Comparison of ENCODE assay signal across 8 cellular contexts in the genomic region with DNA sequence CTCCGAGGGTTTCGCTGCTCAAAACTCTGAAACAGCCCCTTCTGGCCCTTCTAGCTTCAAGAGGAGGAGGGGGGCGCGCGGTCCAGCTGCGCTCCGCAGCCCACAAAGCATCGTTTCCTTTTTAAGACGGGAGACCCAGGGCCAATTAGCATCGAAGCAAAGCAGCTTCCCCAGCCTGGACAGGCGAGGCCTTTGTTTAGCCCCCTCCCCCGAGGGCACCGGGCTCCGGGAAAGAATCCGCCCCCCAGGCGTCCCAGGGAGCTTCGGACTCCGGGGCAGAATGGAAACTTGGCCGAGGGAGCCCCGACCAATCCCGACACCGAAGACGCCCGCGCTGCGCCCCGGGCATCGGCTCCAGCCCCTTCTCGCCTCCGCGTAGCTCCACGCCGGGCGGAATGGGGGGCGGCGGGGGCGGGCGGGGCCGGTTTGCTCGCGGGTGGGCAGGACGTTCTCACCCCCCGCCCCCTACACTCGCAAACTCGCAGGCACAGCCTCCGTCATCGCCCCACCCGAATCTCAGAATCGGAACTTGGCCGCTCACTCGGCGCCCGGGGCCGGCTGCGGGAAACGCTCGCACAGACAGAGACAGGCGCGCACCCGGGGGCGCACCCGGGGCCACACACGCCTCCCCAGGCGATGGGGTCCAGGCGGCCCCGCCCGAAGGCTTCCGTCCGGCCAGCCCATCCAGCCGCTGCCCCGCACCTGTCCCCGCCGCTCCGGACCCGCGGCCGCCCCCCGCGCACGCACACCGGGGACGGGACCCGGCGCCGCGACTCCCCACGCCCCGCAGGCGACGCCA. TPM values are rescaled to one million over a fixed set of nuclear protein-coding genes. Genes with fewer than 3 reads are reported as not detected.
A peak's percentile ranks its signal among the peaks of the same experiment; 100 is the strongest.
DNase-seq lines count a peak whose midpoint lies in the region; ATAC-seq and TF ChIP-seq lines count a peak whose summit lies in the region.
"Had no signal": no experiment of that assay in that cellular context is flagged by ENCODE, and none has a peak within 500 bp of the region (broad histone marks: within the 10 kb centered on the region; RNA-seq: fewer than 3 reads in every experiment).

No MANE protein-coding gene starts in this region.

- DNase-seq in NCI-H69 (lab: John Stamatoyannopoulos, UW) (peak; percentile 29), fibroblast of the aortic adventitia (ENCODE audit: low read depth) (no peak), NCI-H2196 (lab: John Stamatoyannopoulos, UW; ENCODE audit: unreplicated experiment) (no peak), NCI-H1694 (lab: John Stamatoyannopoulos, UW) (no peak)
- DNase-seq: aorta had no signal

- no peak for TF ChIP-seq CTCF in fibroblast of the aortic adventitia (IDR thresholded peaks at IDR 0.05; ENCODE audit: insufficient read depth, low read length)

- no peak for ATAC-seq in HG02852 (IDR thresholded peaks at IDR 0.05; ENCODE audit: unreplicated experiment)

- H3K27ac ChIP-seq in skin epidermis = peak overlapping the region in 2 of 21 experiments; percentile 7 to 25

- H3K4me3 ChIP-seq in fibroblast of the aortic adventitia (ENCODE audit: low read depth, low read length) (peak overlapping the region; percentile 9), skin epidermis (peak overlapping the region in 6 of 7 experiments; percentile 3 to 25 (median 14))
- H3K4me3 ChIP-seq: lung had no signal

RNA-seq across cellular contexts. Expression of a gene that starts 0.6 kb away (rescaled TPM):
- not detected in 2 replicates for total RNA-seq in fibroblast of the aortic adventitia (ENCODE audit: low replicate concordance)
- total RNA-seq: aorta had no signal

RNA-seq across cellular contexts. Expression of a gene that starts 17.9 kb away (rescaled TPM):
- 0.09 and 0.25 TPM in 2 replicates for total RNA-seq in fibroblast of the aortic adventitia (ENCODE audit: low replicate concordance)
- total RNA-seq: aorta had no signal

RNA-seq across cellular contexts. Expression of a gene that starts 19.0 kb away (rescaled TPM):
- total RNA-seq in fibroblast of the aortic adventitia (ENCODE audit: low replicate concordance) = 45.5 and 58.3 TPM in 2 replicates

RNA-seq across cellular contexts. Expression of a gene that starts 37.7 kb away (rescaled TPM):
- total RNA-seq in fibroblast of the aortic adventitia (ENCODE audit: low replicate concordance) = 24.8 and 28.6 TPM in 2 replicates

RNA-seq across cellular contexts. Expression of a gene that starts 39.3 kb away (rescaled TPM):
- not detected in 2 replicates for total RNA-seq in fibroblast of the aortic adventitia (ENCODE audit: low replicate concordance)
